ENCODE assay signal across 7 cellular contexts in the genomic region with DNA sequence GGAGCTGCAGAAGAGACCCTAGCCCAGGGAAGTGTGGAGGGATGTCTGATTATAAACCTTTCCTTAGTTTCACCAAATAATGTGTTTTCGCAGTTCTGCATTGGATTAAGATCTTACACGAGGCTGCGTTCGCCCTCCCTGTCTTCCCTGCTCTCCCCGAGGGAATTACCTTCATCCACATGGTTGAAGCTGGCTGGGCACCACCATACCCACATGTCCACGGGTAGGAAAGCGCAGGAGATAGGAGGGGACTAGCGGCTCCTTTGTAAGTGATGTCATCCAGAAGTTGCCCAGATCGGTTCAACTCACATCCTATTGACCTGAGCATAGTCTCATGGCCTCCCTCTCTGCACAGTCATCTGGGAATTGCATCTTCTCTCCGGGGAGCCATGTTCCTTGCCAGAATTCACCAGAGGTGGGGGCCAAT. TPM values are rescaled to one million over a fixed set of nuclear protein-coding genes. Genes with fewer than 3 reads are reported as not detected.
DNase-seq lines count a peak whose midpoint lies in the region; ATAC-seq, FAIRE-seq and TF ChIP-seq lines count a peak whose summit lies in the region.

No MANE protein-coding gene starts in this region.

- H2BK12ac ChIP-seq in H1 (ENCODE audit: low read depth, low read length) = no peak overlapping the region

- H3K18ac ChIP-seq in H1 (ENCODE audit: extremely low read depth, low read length) = no peak overlapping the region

- H3K36me3 ChIP-seq in SU-DHL-6 (ENCODE audit: low read length) = peaks cover 3% of the 10 kb centered on the region; the same call in 1 of the 2 replicates
- H3K36me3 ChIP-seq in H1 (ENCODE audit: control insufficient read depth in 2 of 4, insufficient read depth in 4 of 4, low read length in 3 of 4) = peaks cover 0 to 3% (median 0%) of the 10 kb centered on the region in 4 experiments; a peak in 1 of 8 replicates
- no peaks in the 10 kb centered on the region for H3K36me3 ChIP-seq in mucosa of stomach (ENCODE audit: control insufficient read depth, insufficient read depth, low read length)

- H3K4me2 ChIP-seq in SU-DHL-6 (ENCODE audit: low read depth, low read length, poor library complexity, severe bottlenecking) = peak overlapping the region; percentile 64
- peak overlapping the region; percentile 50 to 89 for H3K4me2 ChIP-seq in H1 (ENCODE audit: insufficient read depth in 1 of 2, low read depth in 2 of 2, low read length in 2 of 2)

- H2BK20ac ChIP-seq in H1 (ENCODE audit: low read length) = no peak overlapping the region

- no peaks in the 10 kb centered on the region for H3K27me3 ChIP-seq in SU-DHL-6 (ENCODE audit: low read length)
- H3K27me3 ChIP-seq in H1 (replicated peaks in 1 of 4; ENCODE audit: control insufficient read depth in 3 of 4, extremely low read depth in 1 of 4, insufficient read depth in 3 of 4, low read length in 3 of 4) = no peaks in the 10 kb centered on the region; a peak in 1 of 7 replicates
- no peaks in the 10 kb centered on the region for H3K27me3 ChIP-seq in mucosa of stomach (ENCODE audit: control insufficient read depth, insufficient read depth, low read length)

- peaks cover 11% of the 10 kb centered on the region for H3K23me2 ChIP-seq in H1 (ENCODE audit: low read depth, low read length)

- H3K9me3 ChIP-seq in SU-DHL-6 (ENCODE audit: insufficient read depth, low read length) (no peaks in the 10 kb centered on the region), H1 (ENCODE audit: insufficient read depth in 2 of 2, low read depth in 1 of 2, low read length in 1 of 2) (no peaks in the 10 kb centered on the region), mucosa of stomach (ENCODE audit: control insufficient read depth, low read length) (no peaks in the 10 kb centered on the region)

- H3K4me3 ChIP-seq in SU-DHL-6 (ENCODE audit: insufficient read depth, low read length, poor library complexity, severe bottlenecking) = peak overlapping the region; percentile 100
- peak overlapping the region; percentile 72 to 91 (median 89) for H3K4me3 ChIP-seq in H1 (ENCODE audit: extremely low read depth in 1 of 4, insufficient read depth in 2 of 4, low read depth in 3 of 4, low read length in 4 of 4)
- peak overlapping the region; percentile 79 for H3K4me3 ChIP-seq in mucosa of stomach (ENCODE audit: low read length)

- H2BK15ac ChIP-seq in H1 (ENCODE audit: low read length) = no peak overlapping the region

- no peaks in the 10 kb centered on the region for H3F3A ChIP-seq in SU-DHL-6 (ENCODE audit: insufficient read depth)

- H3K27ac ChIP-seq in SU-DHL-6 (ENCODE audit: low read depth, low read length) (peak overlapping the region; percentile 63; the same call in 1 of the 2 replicates), H1 (ENCODE audit: low read depth, low read length) (no peak overlapping the region)

- DNase-seq in Daoy (ENCODE audit: low read depth) (peak; percentile 76), HuH-7.5 (ENCODE audit: low spot score) (peak; percentile 80), H1 (ENCODE audit: low read depth in 1 of 2, low spot score in 2 of 2) (no peak), GDM1 (lab: John Stamatoyannopoulos, UW) (no peak)

- H3K9ac ChIP-seq in SU-DHL-6 (ENCODE audit: low read length) = peak overlapping the region; percentile 97
- peak overlapping the region in 3 of 4 experiments; percentile 33 to 53 (median 42); a peak in 6 of 7 replicates for H3K9ac ChIP-seq in H1 (replicated peaks in 1 of 4; ENCODE audit: extremely low read depth in 1 of 4, low read depth in 3 of 4, low read length in 3 of 4)
- peak overlapping the region; percentile 74 for H3K9ac ChIP-seq in mucosa of stomach (ENCODE audit: low read length)

- H3K23ac ChIP-seq in H1 (ENCODE audit: insufficient read length) = no peak overlapping the region

- TF ChIP-seq CTCF in SU-DHL-6 (IDR thresholded peaks at IDR 0.05; ENCODE audit: insufficient read depth, low read length, poor library complexity, severe bottlenecking) (no peak), H1 (IDR thresholded peaks at IDR 0.05; ENCODE audit: control extremely low read depth in 1 of 3, insufficient read depth in 1 of 3, low read depth in 1 of 3, low read length in 3 of 3) (no peak)

- peaks cover 57% of the 10 kb centered on the region for H3K79me2 ChIP-seq in SU-DHL-6 (ENCODE audit: insufficient read depth, low read length)
- H3K79me2 ChIP-seq in H1 (ENCODE audit: control insufficient read depth in 1 of 2, insufficient read depth in 2 of 2, low read length in 2 of 2) = peaks cover 0 to 42% of the 10 kb centered on the region in 2 experiments; a peak in 3 of 4 replicates

- no peak overlapping the region for H2BK5ac ChIP-seq in H1 (ENCODE audit: low read depth, low read length)

- no peak for TF ChIP-seq RAD21 in H1 (IDR thresholded peaks at IDR 0.05 in 1 of 2, conservative IDR thresholded peaks at IDR 0.05 in 1 of 2; ENCODE audit: low read depth in 2 of 2, low read length in 2 of 2)

- no peak overlapping the region for H2AK5ac ChIP-seq in H1 (ENCODE audit: low read depth, low read length)

- CTCF ChIA-PET in H1 (lab: Charles Lee; ENCODE audit: partially characterized antibody) = interaction anchor here (1.2 to 1.6 kb wide), 3 partner anchors 9 to 14 kb away, joined by 4 to 5 read pairs (median 4); no protein-coding TSS in a partner anchor

- H2AFZ ChIP-seq in SU-DHL-6 (ENCODE audit: low read depth, low read length, severe bottlenecking) = peak overlapping the region; percentile 88
- peak overlapping the region; percentile 14 for H2AFZ ChIP-seq in H1 (ENCODE audit: low read length)

- 19% methylated on average over 10 of the region's 10 CpGs; no CpG with 5 or more reads in 1 of the 2 experiments for WGBS in H1 (ENCODE audit: extremely low coverage in 1 of 2, insufficient coverage in 1 of 2, insufficient read length in 1 of 2, insufficient replicate concordance in 2 of 2, low coverage in 1 of 2, low lambda C conversion rate in 2 of 2, missing lambda C conversion rate in 1 of 2), 2 experiments

- no peak overlapping the region for H4K91ac ChIP-seq in H1 (replicated peaks; ENCODE audit: insufficient read length, low read length)

- H4K8ac ChIP-seq in H1 (ENCODE audit: extremely low read depth, insufficient read depth, low read length) = no peak overlapping the region

- no peaks in the 10 kb centered on the region for H3K9me2 ChIP-seq in SU-DHL-6 (replicated peaks; ENCODE audit: insufficient read depth, low read length)

- H4K5ac ChIP-seq in H1 (ENCODE audit: insufficient read length, low read depth, low read length) = no peak overlapping the region

- no peak for TF ChIP-seq EP300 in H1 (IDR thresholded peaks at IDR 0.05; ENCODE audit: borderline replicate concordance in 1 of 2, low read depth in 2 of 2, low read length in 2 of 2)

- POLR2A ChIA-PET in H1 (lab: Charles Lee; ENCODE audit: partially characterized antibody) = interaction anchor here (1.1 to 1.6 kb wide), 2 partner anchors 10 to 26 kb away, joined by 3 to 4 read pairs; no protein-coding TSS in a partner anchor

- no peak overlapping the region for H2BK120ac ChIP-seq in H1 (replicated peaks; ENCODE audit: low read depth, low read length)

- 0 out of 2 replicates have a peak, but pooled peaks cover 6% of the 10 kb centered on the region for H3K79me1 ChIP-seq in H1 (ENCODE audit: low read depth, low read length)

- H4K20me1 ChIP-seq in SU-DHL-6 (ENCODE audit: low read depth, low read length) = no peaks in the 10 kb centered on the region
- no peaks in the 10 kb centered on the region for H4K20me1 ChIP-seq in H1 (replicated peaks in 1 of 2; ENCODE audit: control insufficient read depth in 1 of 2, insufficient read depth in 2 of 2, low read length in 2 of 2)

- H3K4ac ChIP-seq in H1 (replicated peaks; ENCODE audit: insufficient read length, low read depth, low read length) = no peak overlapping the region

- 0 out of 3 replicates have a peak, but pooled peaks of 1 of the 2 experiments have one; percentile 16 for TF ChIP-seq POLR2A in H1 (IDR thresholded peaks at IDR 0.05; ENCODE audit: control extremely low read depth in 1 of 2, low read depth in 2 of 2, low read length in 2 of 2)

- FAIRE-seq in H1 (lab: Jason Lieb, UNC) = no peak

- no peak for ATAC-seq in GM19452 (IDR thresholded peaks at IDR 0.05; ENCODE audit: unreplicated experiment)

- H3K4me1 ChIP-seq in H1 (replicated peaks in 1 of 4; ENCODE audit: control insufficient read depth in 3 of 4, insufficient read depth in 4 of 4, low read length in 3 of 4) = peaks cover 0 to 7% (median 4%) of the 10 kb centered on the region in 4 experiments; a peak in 5 of 7 replicates
- peaks cover 18% of the 10 kb centered on the region for H3K4me1 ChIP-seq in mucosa of stomach (ENCODE audit: control insufficient read depth, insufficient read depth, low read length)

- H3K14ac ChIP-seq in H1 (ENCODE audit: insufficient read length) = no peak overlapping the region

- no peak overlapping the region for H3K56ac ChIP-seq in H1 (replicated peaks; ENCODE audit: insufficient read length, low read depth, low read length)

RNA-seq across cellular contexts. Expression of gene TTL, which starts 1.1 kb away (rescaled TPM):
- total RNA-seq in Daoy (2014; rRNA removed; shearing (Covaris generic)) = 33.6 and 34.2 TPM in 2 replicates
- total RNA-seq in H1 (2021; fragmentation: NEBNext Ultra II Directional; extraction: Animal tissue kit (Norgen Biotek cat#: 25700)) = 53.5 and 57.1 TPM in 2 replicates
- polyA plus RNA-seq in H1 (2011; rRNA removed) = 14.4 and 17.5 TPM in 2 replicates
- 17.5 TPM for polyA plus RNA-seq in H1 (2011; cell fraction: cytosol; rRNA removed)
- 21.7 TPM for polyA plus RNA-seq in H1 (2011; cell fraction: nucleus; rRNA removed)
- polyA plus RNA-seq in H1 (2012, experiment 1 of 2) = 20.6 to 32.5 TPM (median 27.0 TPM) in 4 replicates
- polyA plus RNA-seq in H1 (2012, experiment 2 of 2) = 5.8 TPM
- polyA plus RNA-seq in H1 (2013, experiment 1 of 2) = 24.2 TPM
- polyA plus RNA-seq in H1 (2013, experiment 2 of 2) = 22.7 TPM
- 33.4 and 42.7 TPM in 2 replicates for polyA minus RNA-seq in H1 (2011; rRNA and poly(A)+ RNA removed)
- 23.9 TPM for polyA minus RNA-seq in H1 (2011; cell fraction: cytosol; rRNA and poly(A)+ RNA removed)
- polyA minus RNA-seq in H1 (2011; cell fraction: nucleus; rRNA and poly(A)+ RNA removed) = 27.6 TPM

RNA-seq across cellular contexts. Expression of gene RGPD8, which starts 49.6 kb away (rescaled TPM):
- 1.2 and 1.9 TPM in 2 replicates for total RNA-seq in Daoy (2014; rRNA removed; shearing (Covaris generic))
- 8.2 and 9.3 TPM in 2 replicates for total RNA-seq in H1 (2021; fragmentation: NEBNext Ultra II Directional; extraction: Animal tissue kit (Norgen Biotek cat#: 25700))
- polyA plus RNA-seq in H1 (2011; rRNA removed) = 0.51 and 0.72 TPM in 2 replicates
- 1.5 TPM for polyA plus RNA-seq in H1 (2011; cell fraction: cytosol; rRNA removed)
- polyA plus RNA-seq in H1 (2011; cell fraction: nucleus; rRNA removed) = 1.2 TPM
- polyA plus RNA-seq in H1 (2012, experiment 1 of 2) = 2.0 to 4.9 TPM (median 2.7 TPM) in 4 replicates
- 0.03 TPM for polyA plus RNA-seq in H1 (2012, experiment 2 of 2)
- 2.8 TPM for polyA plus RNA-seq in H1 (2013, experiment 1 of 2)
- 2.5 TPM for polyA plus RNA-seq in H1 (2013, experiment 2 of 2)
- polyA minus RNA-seq in H1 (2011; rRNA and poly(A)+ RNA removed) = 10.6 and 13.7 TPM in 2 replicates
- 2.0 TPM for polyA minus RNA-seq in H1 (2011; cell fraction: cytosol; rRNA and poly(A)+ RNA removed)
- 12.6 TPM for polyA minus RNA-seq in H1 (2011; cell fraction: nucleus; rRNA and poly(A)+ RNA removed)

RNA-seq across cellular contexts. Expression of gene POLR1B, which starts 59.2 kb away (rescaled TPM):
- total RNA-seq in Daoy (2014; rRNA removed; shearing (Covaris generic)) = 26.3 and 29.9 TPM in 2 replicates
- 69.4 and 71.1 TPM in 2 replicates for total RNA-seq in H1 (2021; fragmentation: NEBNext Ultra II Directional; extraction: Animal tissue kit (Norgen Biotek cat#: 25700))
- 24.3 and 50.2 TPM in 2 replicates for polyA plus RNA-seq in H1 (2011; rRNA removed)
- 21.6 TPM for polyA plus RNA-seq in H1 (2011; cell fraction: cytosol; rRNA removed)
- polyA plus RNA-seq in H1 (2011; cell fraction: nucleus; rRNA removed) = 44.0 TPM
- 24.8 to 51.2 TPM (median 35.3 TPM) in 4 replicates for polyA plus RNA-seq in H1 (2012, experiment 1 of 2)
- 2.8 TPM for polyA plus RNA-seq in H1 (2012, experiment 2 of 2)
- polyA plus RNA-seq in H1 (2013, experiment 1 of 2) = 18.6 TPM
- polyA plus RNA-seq in H1 (2013, experiment 2 of 2) = 17.0 TPM
- polyA minus RNA-seq in H1 (2011; rRNA and poly(A)+ RNA removed) = 120 and 165 TPM in 2 replicates
- 60.0 TPM for polyA minus RNA-seq in H1 (2011; cell fraction: cytosol; rRNA and poly(A)+ RNA removed)
- 35.2 TPM for polyA minus RNA-seq in H1 (2011; cell fraction: nucleus; rRNA and poly(A)+ RNA removed)

Comparison
In these comparisons a context has a peak if more than half of its experiments do, and no peak if none do; other contexts are left out.
1. DNase-seq: peak in Daoy (single experiment) and HuH-7.5 (single experiment); none in H1 (0 of 2) and GDM1 (single experiment).
2. H3K9ac ChIP-seq: peak in every context shown above with its lines; median percentile 97 in SU-DHL-6; 74 in mucosa of stomach; 42 in H1.
3. Peak in every context shown above with its lines, with median percentiles within 50 percentile points of each other: H3K4me3 ChIP-seq.